In the genomic region with DNA sequence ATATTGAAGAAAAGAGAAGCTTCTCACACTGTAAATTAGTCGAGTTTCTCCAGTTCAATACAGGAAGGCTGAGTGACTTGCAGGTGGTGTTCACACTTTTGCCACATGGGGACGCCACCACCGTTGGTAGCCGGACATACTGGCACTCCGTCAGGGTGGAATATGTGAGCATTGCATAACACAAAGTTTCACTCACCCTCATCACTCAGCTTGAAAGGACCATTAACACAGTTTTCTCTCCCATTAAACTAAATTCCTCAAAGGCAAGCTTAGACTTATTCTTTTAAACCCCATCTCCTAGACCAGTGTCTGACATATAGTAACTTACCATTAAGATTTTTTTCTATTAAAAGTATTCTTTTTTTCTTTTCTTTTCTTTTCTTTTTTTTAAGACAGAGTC, we compare ENCODE assay signal across 9 cellular contexts.
DNase-seq lines count a peak whose midpoint lies in the region; ATAC-seq and TF ChIP-seq lines count a peak whose summit lies in the region.
"Had no signal": no experiment of that assay in that cellular context is flagged by ENCODE, and none has a peak within 500 bp of the region (broad histone marks: within the 10 kb centered on the region; RNA-seq: fewer than 3 reads in every experiment).

No MANE protein-coding gene starts in this region.

- no peaks in the 10 kb centered on the region for H3K27me3 Mint-ChIP-seq in stimulated activated memory B cell treated with anti-CD40 and anti-IgM and Interleukin-4, amounts not matched to agents 10 μg/mL and 1 μg/mL and 100 μg/mL, for 72 hours

- no peak overlapping the region for H3K4me2 ChIP-seq in OCI-LY3 (ENCODE audit: low read length)
- no peak overlapping the region for H3K4me2 ChIP-seq in parathyroid adenoma (ENCODE audit: low read length)

- H2AFZ ChIP-seq in OCI-LY3 (ENCODE audit: low read depth, low read length), result no peak overlapping the region; the same call in 1 of the 2 replicates
- H2AFZ ChIP-seq in parathyroid adenoma, result no peak overlapping the region

- no peak overlapping the region for H3K27ac Mint-ChIP-seq in stimulated activated memory B cell treated with anti-CD40 and anti-IgM and Interleukin-4, amounts not matched to agents 10 μg/mL and 1 μg/mL and 100 μg/mL, for 72 hours
- H3K27ac Mint-ChIP-seq: activated B cell treated with CpG ODN at 0.5 μM for 24 hours had no signal

- TF ChIP-seq CTCF in OCI-LY3 (IDR thresholded peaks at IDR 0.05; ENCODE audit: low read depth, low read length) (peak; percentile 62), parathyroid adenoma (IDR thresholded peaks at IDR 0.05) (peak; percentile 68)

- H3K9me3 ChIP-seq in OCI-LY3 (ENCODE audit: insufficient read depth, low read length), result no peaks in the 10 kb centered on the region
- no peaks in the 10 kb centered on the region for H3K9me3 ChIP-seq in parathyroid adenoma (ENCODE audit: control insufficient read depth, low read length)

- no peaks in the 10 kb centered on the region for H3K36me3 Mint-ChIP-seq in stimulated activated memory B cell treated with anti-CD40 and anti-IgM and Interleukin-4, amounts not matched to agents 10 μg/mL and 1 μg/mL and 100 μg/mL, for 72 hours

- no peak overlapping the region for H3K27ac ChIP-seq in OCI-LY3 (ENCODE audit: low read length)
- no peak overlapping the region for H3K27ac ChIP-seq in parathyroid adenoma

- no peak overlapping the region for H3K4me3 Mint-ChIP-seq in stimulated activated memory B cell treated with anti-CD40 and anti-IgM and Interleukin-4, amounts not matched to agents 10 μg/mL and 1 μg/mL and 100 μg/mL, for 72 hours
- H3K4me3 Mint-ChIP-seq: activated B cell treated with CpG ODN at 0.5 μM for 24 hours had no signal

- no peak overlapping the region for H3K4me3 ChIP-seq in OCI-LY3 (ENCODE audit: low read length)
- H3K4me3 ChIP-seq in parathyroid adenoma (ENCODE audit: low read depth, low read length), result no peak overlapping the region

- H3K4me1 ChIP-seq in OCI-LY3 (ENCODE audit: low read length) (no peaks in the 10 kb centered on the region), parathyroid adenoma (no peaks in the 10 kb centered on the region)

- H3K27me3 ChIP-seq in OCI-LY3 (ENCODE audit: low read depth, low read length) (no peaks in the 10 kb centered on the region), parathyroid adenoma (ENCODE audit: control insufficient read depth, insufficient read depth, low read length) (no peaks in the 10 kb centered on the region)

- no peaks in the 10 kb centered on the region for H3K9me3 Mint-ChIP-seq in stimulated activated memory B cell treated with anti-CD40 and anti-IgM and Interleukin-4, amounts not matched to agents 10 μg/mL and 1 μg/mL and 100 μg/mL, for 72 hours

- H3K36me3 ChIP-seq in OCI-LY3 (replicated peaks; ENCODE audit: low read depth, low read length), result no peaks in the 10 kb centered on the region
- no peaks in the 10 kb centered on the region for H3K36me3 ChIP-seq in parathyroid adenoma (ENCODE audit: control insufficient read depth, insufficient read depth, low read length)

- DNase-seq in D341Med (ENCODE audit: low spot score), result peak; percentile 65
- peak; percentile 43 for DNase-seq in activated naive CD4-positive, alpha-beta T cell treated with Interleukin-2 at 50 U/mL for 16 hours
- DNase-seq in glomerular visceral epithelial cell (ENCODE audit: extremely low spot score), result peak; percentile 82
- DNase-seq: activated B cell treated with CpG ODN at 0.5 μM for 24 hours had no signal

- no peaks in the 10 kb centered on the region for H4K20me1 ChIP-seq in OCI-LY3 (ENCODE audit: insufficient read depth, low read length)

- H3K9ac ChIP-seq in OCI-LY3 (ENCODE audit: low read length) (no peak overlapping the region), parathyroid adenoma (no peak overlapping the region)

- H3K79me2 ChIP-seq in OCI-LY3 (ENCODE audit: low read length) (no peaks in the 10 kb centered on the region), parathyroid adenoma (no peaks in the 10 kb centered on the region)

- ATAC-seq in GM19452 (IDR thresholded peaks at IDR 0.05; ENCODE audit: unreplicated experiment) (peak; percentile 80), HG03521 (IDR thresholded peaks at IDR 0.05; ENCODE audit: unreplicated experiment) (peak; percentile 75)
- no peak for ATAC-seq in stimulated activated memory B cell treated with anti-CD40 and anti-IgM and Interleukin-4, amounts not matched to agents 10 μg/mL and 1 μg/mL and 100 μg/mL, for 72 hours

- no peaks in the 10 kb centered on the region for H3K4me1 Mint-ChIP-seq in stimulated activated memory B cell treated with anti-CD40 and anti-IgM and Interleukin-4, amounts not matched to agents 10 μg/mL and 1 μg/mL and 100 μg/mL, for 72 hours
